Comparison of ENCODE assay signal across 19 cellular contexts in the genomic region with DNA sequence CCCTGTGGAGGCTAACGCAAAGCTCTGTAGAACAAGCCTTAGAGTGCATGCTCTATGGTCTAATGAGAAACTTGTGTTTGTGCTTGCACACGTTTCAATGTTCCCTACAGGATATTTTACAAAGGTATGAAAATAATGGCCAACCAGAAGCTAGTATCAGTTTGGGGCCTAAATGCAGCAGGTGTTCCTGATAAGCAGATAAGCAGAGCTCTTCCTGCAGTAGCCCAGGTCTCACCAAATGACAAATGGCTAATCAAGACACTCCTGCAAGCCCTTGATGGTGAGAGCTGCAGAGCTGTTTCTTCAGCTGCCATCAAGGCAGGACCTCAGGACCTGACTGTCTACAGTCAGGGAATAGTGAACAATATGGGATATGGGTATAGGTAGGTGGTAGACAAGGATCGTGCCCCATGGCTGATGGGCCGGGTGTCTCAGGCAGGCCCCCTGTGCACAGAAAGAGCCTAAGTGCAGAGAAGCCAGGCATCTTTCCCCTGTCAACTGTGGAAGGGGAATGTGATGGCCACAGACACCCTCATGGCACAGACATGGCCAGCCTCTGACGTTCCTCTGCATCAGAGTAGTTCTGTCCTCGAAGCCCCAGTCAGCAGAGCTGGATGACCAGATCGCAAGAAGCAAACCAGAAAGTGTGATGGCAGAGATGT. TPM values are rescaled to one million over a fixed set of nuclear protein-coding genes. Genes with fewer than 3 reads are reported as not detected.
DNase-seq lines count a peak whose midpoint lies in the region; ATAC-seq, FAIRE-seq and TF ChIP-seq lines count a peak whose summit lies in the region.
"Had no signal": no experiment of that assay in that cellular context is flagged by ENCODE, and none has a peak within 500 bp of the region (broad histone marks: within the 10 kb centered on the region; RNA-seq: fewer than 3 reads in every experiment).

No MANE protein-coding gene starts in this region.

- FAIRE-seq in K562 (lab: Jason Lieb, UNC): peak; percentile 73
- FAIRE-seq: A204.1 had no signal

- CTCF ChIA-PET in mammary epithelial cell (lab: Charles Lee; ENCODE audit: low non-redundant PET): no interaction called here
- CTCF ChIA-PET in K562 (lab: Yijun Ruan, JAX; ENCODE audit: low intra/inter-chr PET ratio): no interaction called here
- CTCF ChIA-PET in PC-3 (lab: Charles Lee): no interaction called here
- CTCF ChIA-PET in A673 (lab: Charles Lee): no interaction called here

- in situ Hi-C loops in mammary epithelial cell (cut with MboI; ENCODE audit: low sequenced_read_pairs in 2 of 2): no loop called here
- in situ Hi-C loops in K562 (cut with MboI): no loop called here

- no peak for TF ChIP-seq POLR2A in breast epithelium (IDR thresholded peaks at IDR 0.05)
- no peak for TF ChIP-seq POLR2A in K562 (conservative IDR thresholded peaks at IDR 0.05)

- no peak overlapping the region for H2AFZ ChIP-seq in mammary epithelial cell (ENCODE audit: low read depth, low read length)
- no peak overlapping the region for H2AFZ ChIP-seq in K562 (ENCODE audit: low read depth, low read length)
- no peak overlapping the region for H2AFZ ChIP-seq in PC-3 (ENCODE audit: low read length)

- ATAC-seq in K562 (no peak), PC-3 (no peak), GM18861 (IDR thresholded peaks at IDR 0.05; ENCODE audit: unreplicated experiment) (no peak)
- ATAC-seq: activated CD4-positive, CD25-positive, alpha-beta regulatory T cell treated with anti-CD3 and anti-CD28 coated beads, Interleukin-2, amount 50 U/mL, for 24 hours; left colon had no signal

- no peaks in the 10 kb centered on the region for H3K9me1 ChIP-seq in K562 (ENCODE audit: control insufficient read depth, insufficient read depth, low read length)

- no peaks in the 10 kb centered on the region for H3K9me2 ChIP-seq in PC-3 (replicated peaks; ENCODE audit: low read length)

- H3K9ac ChIP-seq in mammary epithelial cell (ENCODE audit: insufficient read depth, low read length) (no peak overlapping the region), K562 (ENCODE audit: insufficient read depth in 1 of 2, low read depth in 2 of 2, low read length in 2 of 2) (no peak overlapping the region), PC-3 (ENCODE audit: low read length) (no peak overlapping the region)

- H3K9me3 ChIP-seq in breast epithelium (no peaks in the 10 kb centered on the region), mammary epithelial cell (replicated peaks; ENCODE audit: insufficient read depth, low read length) (no peaks in the 10 kb centered on the region), K562 (replicated peaks; ENCODE audit: control insufficient read depth, insufficient read depth, low read depth, low read length) (no peaks in the 10 kb centered on the region), mesodermal cell (ENCODE audit: control insufficient read depth, low read length) (no peaks in the 10 kb centered on the region), tibial artery (no peaks in the 10 kb centered on the region), PC-3 (ENCODE audit: low read length) (no peaks in the 10 kb centered on the region), A673 (ENCODE audit: low read depth, low read length, poor library complexity, severe bottlenecking) (no peaks in the 10 kb centered on the region)

- H3K4me1 ChIP-seq in breast epithelium: peaks cover 0 to 12% of the 10 kb centered on the region in 2 donors
- peaks cover 14% of the 10 kb centered on the region for H3K4me1 ChIP-seq in mammary epithelial cell (ENCODE audit: insufficient read depth, low read length)
- H3K4me1 ChIP-seq in K562 (replicated peaks in 1 of 2; ENCODE audit: control insufficient read depth in 2 of 2, insufficient read depth in 2 of 2, low read length in 2 of 2): no peaks in the 10 kb centered on the region
- H3K4me1 ChIP-seq in mesodermal cell (ENCODE audit: control insufficient read depth, insufficient read depth, low read length, poor library complexity, severe bottlenecking): peaks cover 15% of the 10 kb centered on the region
- peaks cover 0 to 34% (median 22%) of the 10 kb centered on the region in 4 donors for H3K4me1 ChIP-seq in tibial artery
- no peaks in the 10 kb centered on the region for H3K4me1 ChIP-seq in PC-3 (ENCODE audit: insufficient read depth, low read length)
- H3K4me1 ChIP-seq in A673 (ENCODE audit: insufficient read depth, low read length, poor library complexity, severe bottlenecking): no peaks in the 10 kb centered on the region

- BruUV-seq in mammary epithelial cell (replicated peaks; lab: Mats Ljungman, UMichigan) (no TSS peak), K562 (replicated peaks; lab: Mats Ljungman, UMichigan) (no TSS peak), PC-3 (replicated peaks; lab: Mats Ljungman, UMichigan) (no TSS peak), A673 (replicated peaks; lab: Mats Ljungman, UMichigan) (no TSS peak)

- no peaks in the 10 kb centered on the region for H3K79me2 ChIP-seq in mammary epithelial cell (ENCODE audit: insufficient read depth, low read length)
- no peaks in the 10 kb centered on the region for H3K79me2 ChIP-seq in K562 (ENCODE audit: control insufficient read depth, insufficient read depth, low read length)
- H3K79me2 ChIP-seq in PC-3 (ENCODE audit: low read length): no peaks in the 10 kb centered on the region

- dilution Hi-C loops in mammary epithelial cell (cut with HindIII; ENCODE audit: low sequenced_read_pairs): no loop called here

- H3K4me2 ChIP-seq in mammary epithelial cell (ENCODE audit: insufficient read depth, low read depth, low read length): no peak overlapping the region
- H3K4me2 ChIP-seq in K562 (ENCODE audit: insufficient read depth, low read length): no peak overlapping the region
- no peak overlapping the region for H3K4me2 ChIP-seq in PC-3 (ENCODE audit: low read length)

- H4K20me1 ChIP-seq in mammary epithelial cell (ENCODE audit: insufficient read depth, low read length): no peaks in the 10 kb centered on the region
- H4K20me1 ChIP-seq in K562 (replicated peaks; ENCODE audit: control insufficient read depth, insufficient read depth, low read length): peaks cover 2% of the 10 kb centered on the region; the same call in 1 of the 2 replicates
- no peaks in the 10 kb centered on the region for H4K20me1 ChIP-seq in PC-3 (ENCODE audit: low read length)

- H3K4me3 ChIP-seq in breast epithelium (no peak overlapping the region), mammary epithelial cell (replicated peaks in 1 of 3; ENCODE audit: insufficient read depth in 1 of 3, low read depth in 2 of 3, low read length in 3 of 3) (no peak overlapping the region), K562 (no peak overlapping the region), mesodermal cell (ENCODE audit: extremely low read depth, insufficient read depth, low read length, poor library complexity, severe bottlenecking) (no peak overlapping the region), tibial artery (no peak overlapping the region), PC-3 (ENCODE audit: low read length) (no peak overlapping the region), A673 (ENCODE audit: low read depth, low read length, poor library complexity, severe bottlenecking) (no peak overlapping the region)

- intact Hi-C loops in breast epithelium (cut with DNase I; ENCODE audit: low total_unique reads): no loop called here
- intact Hi-C loops in mammary epithelial cell (cut with micrococcal nuclease): no loop called here
- intact Hi-C loops in K562 (cut with micrococcal nuclease): no loop called here
- intact Hi-C loops in tibial artery (cut with DNase I; ENCODE audit: low total_unique reads): loop anchor here (10.0 kb wide), 1 partner anchor 308 kb away; no protein-coding TSS in a partner anchor
- intact Hi-C loops in PC-3 (cut with micrococcal nuclease): no loop called here
- intact Hi-C loops in A673 (cut with micrococcal nuclease; ENCODE audit: unreplicated experiment): no loop called here

- TF ChIP-seq RAD21 in K562 (CRISPR knock-in tag; conservative IDR thresholded peaks at IDR 0.05 in 1 of 2, IDR thresholded peaks at IDR 0.05 in 1 of 2): no peak

- WGBS in mammary epithelial cell (ENCODE audit: low coverage, missing lambda C conversion rate): 93% methylated on average over 4 of the region's 7 CpGs
- 2% methylated on average over 7 of the region's 7 CpGs for WGBS in K562 (ENCODE audit: insufficient coverage, low coverage, missing lambda C conversion rate)
- 93 to 98% methylated on average over 7 of the region's 7 CpGs for WGBS in mesodermal cell (ENCODE audit: insufficient coverage in 2 of 2), 2 experiments

- H3K36me3 ChIP-seq in breast epithelium: no peaks in the 10 kb centered on the region
- H3K36me3 ChIP-seq in mammary epithelial cell (ENCODE audit: insufficient read depth, low read length): no peaks in the 10 kb centered on the region
- H3K36me3 ChIP-seq in K562 (ENCODE audit: control insufficient read depth, insufficient read depth, low read length): no peaks in the 10 kb centered on the region
- H3K36me3 ChIP-seq in mesodermal cell (ENCODE audit: control insufficient read depth, insufficient read depth, low read length): no peaks in the 10 kb centered on the region
- H3K36me3 ChIP-seq in tibial artery: no peaks in the 10 kb centered on the region
- no peaks in the 10 kb centered on the region for H3K36me3 ChIP-seq in PC-3 (ENCODE audit: low read depth, low read length)
- no peaks in the 10 kb centered on the region for H3K36me3 ChIP-seq in A673 (ENCODE audit: insufficient read depth, low read length, poor library complexity, severe bottlenecking)

- DNase-seq in breast epithelium (ENCODE audit: low spot score in 2 of 2): no peak
- DNase-seq in mammary epithelial cell: no peak
- no peak for DNase-seq in K562 (ENCODE audit: extremely low read depth in 1 of 4, low spot score in 3 of 4)
- no peak for DNase-seq in tibial artery
- no peak for DNase-seq in PC-3
- no peak for DNase-seq in A673 (ENCODE audit: low spot score)
- DNase-seq: activated effector memory CD4-positive, alpha-beta T cell treated with Interleukin-2 at 50 U/mL for 16 hours; left colon; NCI-H1417 treated with DMSO at 0.1 percent for 48 hours; NCI-H2171 treated with DMSO at 0.1 percent for 48 hours; NCI-H774; T-helper 9 cell had no signal

- H3K27me3 ChIP-seq in breast epithelium: no peaks in the 10 kb centered on the region
- H3K27me3 ChIP-seq in mammary epithelial cell (ENCODE audit: insufficient read depth, low read length): no peaks in the 10 kb centered on the region
- peaks cover 9 to 39% of the 10 kb centered on the region in 2 experiments; a peak in 4 of 5 replicates for H3K27me3 ChIP-seq in K562 (ENCODE audit: control insufficient read depth in 2 of 2, insufficient read depth in 2 of 2, low read length in 2 of 2)
- H3K27me3 ChIP-seq in tibial artery: no peaks in the 10 kb centered on the region
- H3K27me3 ChIP-seq in PC-3 (ENCODE audit: low read length): no peaks in the 10 kb centered on the region
- no peaks in the 10 kb centered on the region for H3K27me3 ChIP-seq in A673 (replicated peaks; ENCODE audit: insufficient read depth, low read depth, low read length, poor library complexity)

- H3F3A ChIP-seq in PC-3 (ENCODE audit: low read length, unreplicated experiment): no peaks in the 10 kb centered on the region

- TF ChIP-seq CTCF in breast epithelium (IDR thresholded peaks at IDR 0.05): no peak
- TF ChIP-seq CTCF in mammary epithelial cell (conservative IDR thresholded peaks at IDR 0.05 in 1 of 2, IDR thresholded peaks at IDR 0.05 in 1 of 2; ENCODE audit: extremely low read depth in 1 of 2, insufficient read depth in 1 of 2, low read depth in 1 of 2, low read length in 2 of 2): no peak
- no peak for TF ChIP-seq CTCF in K562 (IDR thresholded peaks at IDR 0.05 in 2 of 3, conservative IDR thresholded peaks at IDR 0.05 in 1 of 3; ENCODE audit: insufficient read depth in 2 of 3, low read depth in 1 of 3, low read length in 3 of 3)
- TF ChIP-seq CTCF in tibial artery (IDR thresholded peaks at IDR 0.05): no peak
- no peak for TF ChIP-seq CTCF in PC-3 (conservative IDR thresholded peaks at IDR 0.05; ENCODE audit: low read depth, low read length)
- TF ChIP-seq CTCF in A673 (conservative IDR thresholded peaks at IDR 0.05; ENCODE audit: low read depth, low read length): no peak

- no peak for TF ChIP-seq EP300 in K562 (IDR thresholded peaks at IDR 0.05; ENCODE audit: low read length)

- peak overlapping the region; percentile 72 to 80 for H3K27ac ChIP-seq in breast epithelium
- H3K27ac ChIP-seq in mammary epithelial cell (ENCODE audit: insufficient read depth, low read depth, low read length): no peak overlapping the region
- H3K27ac ChIP-seq in K562 (ENCODE audit: extremely low read depth, low read depth, low read length): no peak overlapping the region
- H3K27ac ChIP-seq in mesodermal cell (ENCODE audit: low read depth, low read length, severe bottlenecking): peak overlapping the region; percentile 84
- H3K27ac ChIP-seq in tibial artery: peak overlapping the region; percentile 53 to 63
- H3K27ac ChIP-seq in PC-3 (ENCODE audit: low read length): no peak overlapping the region
- no peak overlapping the region for H3K27ac ChIP-seq in A673 (ENCODE audit: low read depth, low read length, poor library complexity, severe bottlenecking)

- POLR2A ChIA-PET in K562 (lab: Yijun Ruan, JAX): interaction anchor here (1.1 kb wide), 1 partner anchor 14 kb away, joined by 3 read pairs; no protein-coding TSS in a partner anchor
- POLR2A ChIA-PET in PC-3 (lab: Charles Lee; ENCODE audit: unreplicated experiment): no interaction called here
- POLR2A ChIA-PET in A673 (lab: Charles Lee; ENCODE audit: low non-redundant PET): no interaction called here

RNA-seq across cellular contexts. Expression of gene RASSF4, which starts 23.2 kb away (rescaled TPM):
- 100 to 1,000 TPM in 1 of 3 donors, 10 to 100 TPM in 2; 18.7 to 364 (median 41.1) TPM for total RNA-seq in breast epithelium
- total RNA-seq in mammary epithelial cell: 1 to 10 TPM; 1.4 to 4.0 TPM
- 3.4 TPM for polyA plus RNA-seq in mammary epithelial cell
- polyA minus RNA-seq in mammary epithelial cell: 8.9 TPM
- 0.21 and 0.58 TPM in 2 replicates for total RNA-seq in K562 (2011; cell fraction: chromatin; rRNA removed; ENCODE audit: low replicate concordance)
- 0.17 and 0.66 TPM in 2 replicates for total RNA-seq in K562 (2011; cell fraction: nucleolus; rRNA removed)
- 0.15 and 0.29 TPM in 2 replicates for total RNA-seq in K562 (2011; cell fraction: nucleoplasm; rRNA removed)
- total RNA-seq in K562 (2014; rRNA removed): 0.04 and 0.09 TPM in 2 replicates
- not detected in 2 replicates for total RNA-seq in K562 (2014; rRNA removed; fragmentation: Illumina TruSeq; extraction: Trizol)
- not detected in 2 replicates for total RNA-seq in K562 (2015; rRNA removed; fragmentation: Illumina TruSeq; extraction: Trizol)
- total RNA-seq in K562 (2021): 0.18 and 0.62 TPM in 2 replicates
- 0.05 and 0.13 TPM in 2 replicates for polyA plus RNA-seq in K562 (2011; rRNA removed)
- 0.04 and 0.30 TPM in 2 replicates for polyA plus RNA-seq in K562 (2011; cell fraction: cytosol; rRNA removed)
- polyA plus RNA-seq in K562 (2011; cell fraction: nucleus; rRNA removed): 0.25 and 0.30 TPM in 2 replicates
- polyA plus RNA-seq in K562 (2012): 0.20 and 0.68 TPM in 2 replicates
- 0.10 TPM in 1 of 2 replicates, not detected in the other for polyA plus RNA-seq in K562 (2014; fragmentation: Illumina TruSeq; extraction: Trizol)
- polyA plus RNA-seq in K562 (2014; fragmentation: Nextera tagmentation; extraction: Ambion mirVana): under 1 TPM in 1 of 2 experiments, not detected in 1; 0.01 TPM
- polyA plus RNA-seq in K562 (2014; rRNA removed): 0.13 TPM in 1 of 2 replicates, not detected in the other
- not detected in 2 replicates for polyA minus RNA-seq in K562 (2011; rRNA and poly(A)+ RNA removed)
- polyA minus RNA-seq in K562 (2011; cell fraction: cytosol; rRNA and poly(A)+ RNA removed): not detected in 2 replicates
- polyA minus RNA-seq in K562 (2011; cell fraction: nucleus; rRNA and poly(A)+ RNA removed): not detected in 2 replicates
- 13.1 TPM for polyA plus RNA-seq in mesodermal cell (2013, experiment 1 of 2)
- 10.7 TPM for polyA plus RNA-seq in mesodermal cell (2013, experiment 2 of 2)
- total RNA-seq in PC-3 (2014; rRNA removed): 7.7 and 8.7 TPM in 2 replicates
- 0.71 and 1.6 TPM in 2 replicates for total RNA-seq in A673 (2021)

RNA-seq across cellular contexts. Expression of gene TMEM72, which starts 25.3 kb away (rescaled TPM):
- total RNA-seq in breast epithelium: not detected
- not detected for total RNA-seq in mammary epithelial cell
- not detected for polyA plus RNA-seq in mammary epithelial cell
- polyA minus RNA-seq in mammary epithelial cell: not detected
- not detected in 2 replicates for total RNA-seq in K562 (2011; cell fraction: chromatin; rRNA removed; ENCODE audit: low replicate concordance)
- not detected in 2 replicates for total RNA-seq in K562 (2011; cell fraction: nucleolus; rRNA removed)
- not detected in 2 replicates for total RNA-seq in K562 (2011; cell fraction: nucleoplasm; rRNA removed)
- total RNA-seq in K562 (2014; rRNA removed): not detected in 2 replicates
- total RNA-seq in K562 (2014; rRNA removed; fragmentation: Illumina TruSeq; extraction: Trizol): not detected in 2 replicates
- total RNA-seq in K562 (2015; rRNA removed; fragmentation: Illumina TruSeq; extraction: Trizol): not detected in 2 replicates
- total RNA-seq in K562 (2021): not detected in 2 replicates
- polyA plus RNA-seq in K562 (2011; rRNA removed): not detected in 2 replicates
- polyA plus RNA-seq in K562 (2011; cell fraction: cytosol; rRNA removed): not detected in 2 replicates
- not detected in 2 replicates for polyA plus RNA-seq in K562 (2011; cell fraction: nucleus; rRNA removed)
- not detected in 2 replicates for polyA plus RNA-seq in K562 (2012)
- polyA plus RNA-seq in K562 (2014; fragmentation: Illumina TruSeq; extraction: Trizol): not detected in 2 replicates
- polyA plus RNA-seq in K562 (2014; fragmentation: Nextera tagmentation; extraction: Ambion mirVana): not detected
- polyA plus RNA-seq in K562 (2014; rRNA removed): not detected in 2 replicates
- not detected in 2 replicates for polyA minus RNA-seq in K562 (2011; rRNA and poly(A)+ RNA removed)
- not detected in 2 replicates for polyA minus RNA-seq in K562 (2011; cell fraction: cytosol; rRNA and poly(A)+ RNA removed)
- polyA minus RNA-seq in K562 (2011; cell fraction: nucleus; rRNA and poly(A)+ RNA removed): not detected in 2 replicates
- 0.26 TPM for polyA plus RNA-seq in mesodermal cell (2013, experiment 1 of 2)
- polyA plus RNA-seq in mesodermal cell (2013, experiment 2 of 2): 0.10 TPM
- total RNA-seq in PC-3 (2014; rRNA removed): not detected in 2 replicates
- 0.80 and 1.4 TPM in 2 replicates for total RNA-seq in A673 (2021)
- total RNA-seq: HT1080, omental fat pad, subcutaneous adipose tissue had no signal

RNA-seq across cellular contexts. Expression of gene DEPP1, which starts 42.2 kb away (rescaled TPM):
- 1,000 to 10,000 TPM in 1 of 3 donors, 100 to 1,000 TPM in 2; 139 to 2,057 (median 460) TPM for total RNA-seq in breast epithelium
- 10 to 100 TPM; 25.0 to 45.6 TPM for total RNA-seq in mammary epithelial cell
- 139 TPM for polyA plus RNA-seq in mammary epithelial cell
- polyA minus RNA-seq in mammary epithelial cell: 230 TPM
- 0.32 and 3.0 TPM in 2 replicates for total RNA-seq in K562 (2011; cell fraction: chromatin; rRNA removed; ENCODE audit: low replicate concordance)
- 2.4 and 4.7 TPM in 2 replicates for total RNA-seq in K562 (2011; cell fraction: nucleolus; rRNA removed)
- 1.5 and 2.3 TPM in 2 replicates for total RNA-seq in K562 (2011; cell fraction: nucleoplasm; rRNA removed)
- 0.33 and 0.54 TPM in 2 replicates for total RNA-seq in K562 (2014; rRNA removed)
- 0.06 and 0.07 TPM in 2 replicates for total RNA-seq in K562 (2014; rRNA removed; fragmentation: Illumina TruSeq; extraction: Trizol)
- total RNA-seq in K562 (2015; rRNA removed; fragmentation: Illumina TruSeq; extraction: Trizol): 0.11 and 0.18 TPM in 2 replicates
- total RNA-seq in K562 (2021): 0.34 and 0.40 TPM in 2 replicates
- 0.42 and 1.1 TPM in 2 replicates for polyA plus RNA-seq in K562 (2011; rRNA removed)
- polyA plus RNA-seq in K562 (2011; cell fraction: cytosol; rRNA removed): 1.3 and 1.5 TPM in 2 replicates
- 0.47 and 1.1 TPM in 2 replicates for polyA plus RNA-seq in K562 (2011; cell fraction: nucleus; rRNA removed)
- 0.46 and 1.3 TPM in 2 replicates for polyA plus RNA-seq in K562 (2012)
- 0.19 TPM in 2 replicates for polyA plus RNA-seq in K562 (2014; fragmentation: Illumina TruSeq; extraction: Trizol)
- under 1 TPM in 1 of 2 experiments, not detected in 1; 0.04 TPM for polyA plus RNA-seq in K562 (2014; fragmentation: Nextera tagmentation; extraction: Ambion mirVana)
- 0.21 and 0.26 TPM in 2 replicates for polyA plus RNA-seq in K562 (2014; rRNA removed)
- 0.77 and 1.1 TPM in 2 replicates for polyA minus RNA-seq in K562 (2011; rRNA and poly(A)+ RNA removed)
- 0.76 and 1.8 TPM in 2 replicates for polyA minus RNA-seq in K562 (2011; cell fraction: cytosol; rRNA and poly(A)+ RNA removed)
- 1.9 and 3.2 TPM in 2 replicates for polyA minus RNA-seq in K562 (2011; cell fraction: nucleus; rRNA and poly(A)+ RNA removed)
- 11.8 TPM for polyA plus RNA-seq in mesodermal cell (2013, experiment 1 of 2)
- 10.8 TPM for polyA plus RNA-seq in mesodermal cell (2013, experiment 2 of 2)
- total RNA-seq in PC-3 (2014; rRNA removed): 8.0 and 9.0 TPM in 2 replicates
- total RNA-seq in A673 (2021): 0.54 and 1.1 TPM in 2 replicates

Comparison
In these comparisons a context has a peak if more than half of its experiments do, and no peak if none do; other contexts are left out.
1. H3K27ac ChIP-seq: peak in breast epithelium (2 of 2), mesodermal cell (single experiment) and tibial artery (2 of 2); none in mammary epithelial cell (single experiment), K562 (single experiment), PC-3 (single experiment) and A673 (single experiment).